27 cellular contexts compared by ENCODE assay signal in the genomic region with DNA sequence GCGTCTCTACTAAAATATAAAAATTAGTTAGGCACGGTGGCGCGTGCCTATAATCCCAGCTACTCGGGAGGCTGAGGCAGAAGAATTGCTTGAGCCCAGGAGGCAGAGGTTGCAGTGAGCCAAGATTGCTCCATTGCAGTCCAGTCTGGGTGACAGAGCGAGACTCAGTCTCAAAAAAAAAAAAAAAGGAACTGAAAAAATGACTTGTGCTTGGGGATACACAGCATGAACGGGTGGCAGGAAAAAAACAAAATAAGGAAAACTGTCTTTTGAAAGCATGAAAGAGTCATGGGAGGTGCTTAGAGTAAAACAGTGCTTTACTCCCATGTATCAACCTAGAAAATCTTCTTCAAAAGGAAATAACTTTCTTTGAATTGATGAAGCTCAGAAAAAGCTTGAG.
"Had no signal": no experiment of that assay in that cellular context is flagged by ENCODE, and none has a peak within 500 bp of the region (broad histone marks: within the 10 kb centered on the region; RNA-seq: fewer than 3 reads in every experiment).

No MANE protein-coding gene starts in this region.

- H3K27me3 Mint-ChIP-seq: activated CD4-positive, alpha-beta memory T cell treated with anti-CD3 and anti-CD28 coated beads for 36 hours; activated CD4-positive, alpha-beta T cell treated with anti-CD3 and anti-CD28 coated beads, Interleukin-2, amount 10 ng/mL, durations not matched to agents 7 days and 5 days had no signal

- DNase-seq: activated CD4-positive, alpha-beta memory T cell treated with anti-CD3 and anti-CD28 coated beads for 36 hours; activated CD4-positive, alpha-beta T cell treated with anti-CD3 and anti-CD28 coated beads, Interleukin-2, amount 10 ng/mL, durations not matched to agents 7 days and 5 days; activated CD4-positive, CD25-positive, alpha-beta regulatory T cell treated with anti-CD3 and anti-CD28 coated beads, Interleukin-2, amount 50 U/mL, for 72 hours; activated CD8-positive, alpha-beta memory T cell treated with anti-CD3 and anti-CD28 coated beads for 24 hours; activated effector memory CD4-positive, alpha-beta T cell treated with anti-CD3 and anti-CD28 coated beads, Interleukin-2, amount 50 U/mL, for 16 hours; activated naive CD4-positive, alpha-beta T cell treated with Interleukin-2 at 50 U/mL for 16 hours; activated naive CD8-positive, alpha-beta T cell treated with anti-CD3 and anti-CD28 coated beads, Interleukin-2, amount 50 U/mL, for 24 hours; activated T-cell treated with anti-CD3 and anti-CD28 coated beads, Interleukin-2, amount 50 U/mL, for 4 hours; amniotic stem cell; body of pancreas; cortex of kidney; MM.1S; NCI-H1092 treated with DMSO at 0.1 percent for 48 hours; NCI-H1436; NCI-H1694 treated with DMSO at 0.1 percent for 48 hours; NCI-H2029 treated with DMSO at 0.1 percent for 48 hours; NCI-H345; NCI-H510A treated with DMSO at 0.1 percent for 48 hours; NCI-H69; PC-3 had no signal

- H3K27ac Mint-ChIP-seq: activated CD4-positive, alpha-beta memory T cell treated with anti-CD3 and anti-CD28 coated beads for 36 hours; activated CD4-positive, alpha-beta T cell treated with anti-CD3 and anti-CD28 coated beads, Interleukin-2, amount 10 ng/mL, durations not matched to agents 7 days and 5 days; activated naive CD4-positive, alpha-beta T cell treated with anti-CD3 and anti-CD28 coated beads, Interleukin-2, amount 50 U/mL, for 72 hours; activated naive CD8-positive, alpha-beta T cell treated with anti-CD3 and anti-CD28 coated beads, Interleukin-2, amount 50 U/mL, for 24 hours; T-helper 1 cell treated with Interleukin-12 subunit alpha and Interleukin-12 subunit beta and Interleukin-4 antibody, amounts not matched to agents 30 μg/mL and 1 μg/mL, for 36 hours had no signal

- H3K4me3 ChIP-seq: ascending aorta, body of pancreas, SJSA1 had no signal

- H3K4me1 Mint-ChIP-seq: activated CD4-positive, alpha-beta T cell treated with anti-CD3 and anti-CD28 coated beads, Interleukin-2, amount 10 ng/mL, durations not matched to agents 7 days and 5 days; activated naive CD8-positive, alpha-beta T cell treated with anti-CD3 and anti-CD28 coated beads, Interleukin-2, amount 50 U/mL, for 24 hours; central memory CD8-positive, alpha-beta T cell had no signal

- H3K36me3 Mint-ChIP-seq: activated CD4-positive, alpha-beta memory T cell treated with anti-CD3 and anti-CD28 coated beads for 36 hours; activated naive CD4-positive, alpha-beta T cell treated with anti-CD3 and anti-CD28 coated beads, Interleukin-2, amount 50 U/mL, for 72 hours had no signal

- H3K27me3 ChIP-seq: ascending aorta, body of pancreas, SJSA1 had no signal

- H3K36me3 ChIP-seq: SJSA1 had no signal

- H3K9me3 ChIP-seq: ascending aorta, body of pancreas, SJSA1 had no signal

- H3K27ac ChIP-seq: ascending aorta, body of pancreas, SJSA1 had no signal

- H3K4me1 ChIP-seq: body of pancreas, SJSA1 had no signal

- H3K4me3 Mint-ChIP-seq: activated CD4-positive, alpha-beta memory T cell treated with anti-CD3 and anti-CD28 coated beads for 36 hours; activated CD4-positive, alpha-beta T cell treated with anti-CD3 and anti-CD28 coated beads, Interleukin-2, amount 10 ng/mL, durations not matched to agents 7 days and 5 days; activated naive CD8-positive, alpha-beta T cell treated with anti-CD3 and anti-CD28 coated beads, Interleukin-2, amount 50 U/mL, for 24 hours; activated T-cell treated with anti-CD3 and anti-CD28 coated beads, Interleukin-2, amount 50 U/mL, for 4 hours; central memory CD8-positive, alpha-beta T cell; T-helper 1 cell treated with Interleukin-12 subunit alpha and Interleukin-12 subunit beta and Interleukin-4 antibody, amounts not matched to agents 30 μg/mL and 1 μg/mL, for 36 hours; WTC11 had no signal

- ATAC-seq: activated naive CD4-positive, alpha-beta T cell treated with anti-CD3 and anti-CD28 coated beads, Interleukin-2, amount 50 U/mL, for 72 hours; activated naive CD8-positive, alpha-beta T cell treated with anti-CD3 and anti-CD28 coated beads, Interleukin-2, amount 50 U/mL, for 24 hours; activated T-cell treated with anti-CD3 and anti-CD28 coated beads, Interleukin-2, amount 50 U/mL, for 4 hours; body of pancreas; PC-3; SK-N-SH treated with all-trans-retinoic acid at 6 μM for 48 hours; WTC11 had no signal

- H3K9me3 Mint-ChIP-seq: activated CD4-positive, alpha-beta memory T cell treated with anti-CD3 and anti-CD28 coated beads for 36 hours; activated CD4-positive, alpha-beta T cell treated with anti-CD3 and anti-CD28 coated beads, Interleukin-2, amount 10 ng/mL, durations not matched to agents 7 days and 5 days; activated naive CD4-positive, alpha-beta T cell treated with anti-CD3 and anti-CD28 coated beads, Interleukin-2, amount 50 U/mL, for 72 hours; activated naive CD8-positive, alpha-beta T cell treated with anti-CD3 and anti-CD28 coated beads, Interleukin-2, amount 50 U/mL, for 24 hours; activated T-cell treated with anti-CD3 and anti-CD28 coated beads, Interleukin-2, amount 50 U/mL, for 4 hours; T-helper 1 cell treated with Interleukin-12 subunit alpha and Interleukin-12 subunit beta and Interleukin-4 antibody, amounts not matched to agents 30 μg/mL and 1 μg/mL, for 36 hours; WTC11 had no signal
